In genomic region chr19:40803857-40804782, GRCh38 we compare ENCODE assay signal across 9 cellular contexts. TPM values are rescaled to one million over a fixed set of nuclear protein-coding genes. Genes with fewer than 3 reads are reported as not detected.
DNase-seq lines count a peak whose midpoint lies in the region; ATAC-seq and TF ChIP-seq lines count a peak whose summit lies in the region.
"Had no signal": no experiment of that assay in that cellular context is flagged by ENCODE, and none has a peak within 500 bp of the region (broad histone marks: within the 10 kb centered on the region; RNA-seq: fewer than 3 reads in every experiment).

No MANE protein-coding gene starts in this region.

- no peak overlapping the region for H2BK15ac ChIP-seq in H9 (ENCODE audit: low read depth, low read length)

- no peaks in the 10 kb centered on the region; a peak in 2 of 5 replicates for H3K9me3 Mint-ChIP-seq in H9

- no peak overlapping the region for H3K18ac ChIP-seq in H9 (ENCODE audit: insufficient read length, low read depth, low read length)

- H3K27ac ChIP-seq in H9 (ENCODE audit: insufficient read length, low read depth, low read length) (no peak overlapping the region), osteoblast (ENCODE audit: low read depth, low read length) (peak overlapping the region; percentile 41)
- peak overlapping the region; percentile 84 for H3K27ac ChIP-seq in effector memory CD4-positive, alpha-beta T cell (ENCODE audit: insufficient read depth, low read length, poor library complexity, severe bottlenecking)

- peak overlapping the region; percentile 26 for H3K4me3 ChIP-seq in effector memory CD4-positive, alpha-beta T cell (ENCODE audit: insufficient read depth, low read depth, low read length, poor library complexity, severe bottlenecking)
- no peak overlapping the region for H3K4me3 ChIP-seq in osteoblast (ENCODE audit: insufficient read depth, low read length)

- H4K20me1 ChIP-seq in H9 (ENCODE audit: control insufficient read depth, insufficient read depth, insufficient read length): peaks cover 4% of the 10 kb centered on the region
- peaks cover 93% of the 10 kb centered on the region for H4K20me1 ChIP-seq in osteoblast (ENCODE audit: insufficient read depth, low read length)

- DNase-seq in H9: peak; percentile 71
- DNase-seq in T-helper 9 cell: peak; percentile 48
- peak; percentile 52 to 66 (median 62) for DNase-seq in effector memory CD4-positive, alpha-beta T cell
- peak; percentile 53 for DNase-seq in osteoblast (ENCODE audit: insufficient read length, low spot score, missing footprints)
- no peak for DNase-seq in AG08395 (ENCODE audit: low spot score)
- no peak for DNase-seq in NCI-H1694 (lab: John Stamatoyannopoulos, UW)
- no peak for DNase-seq in NCI-H2171 (lab: John Stamatoyannopoulos, UW)

- no peak overlapping the region for H4K8ac ChIP-seq in H9 (replicated peaks; ENCODE audit: insufficient read length, low read depth, low read length)

- H2BK120ac ChIP-seq in H9 (ENCODE audit: low read depth, low read length, poor library complexity, severe bottlenecking): no peak overlapping the region

- no peak overlapping the region for H3K56ac ChIP-seq in H9 (ENCODE audit: insufficient read length, low read depth, low read length)

- H4K91ac ChIP-seq in H9 (ENCODE audit: insufficient read length, low read depth, low read length): no peak overlapping the region

- H3K23me2 ChIP-seq in H9 (ENCODE audit: insufficient read length, low read depth, low read length, poor library complexity, severe bottlenecking): peaks cover 5% of the 10 kb centered on the region

- no CpG with 5 or more reads among the region's 6 CpGs for WGBS in H9 (ENCODE audit: extremely low coverage, insufficient read length, low lambda C conversion rate)

- no peak for ATAC-seq in HG02588 (IDR thresholded peaks at IDR 0.05; ENCODE audit: unreplicated experiment)

- no peak overlapping the region for H2BK5ac ChIP-seq in H9 (ENCODE audit: insufficient read length, low read length)

- peaks cover 25% of the 10 kb centered on the region for H3K36me3 ChIP-seq in effector memory CD4-positive, alpha-beta T cell (ENCODE audit: control insufficient read depth, insufficient read depth, low read length)
- peaks cover 56% of the 10 kb centered on the region for H3K36me3 ChIP-seq in osteoblast (ENCODE audit: insufficient read depth, low read length)

- H3K27me3 Mint-ChIP-seq in H9 (ENCODE audit: low read depth): no peaks in the 10 kb centered on the region; the same call in none of the 2 replicates

- H3K9me3 ChIP-seq in H9 (ENCODE audit: control insufficient read depth, low read depth, low read length) (no peaks in the 10 kb centered on the region), osteoblast (ENCODE audit: low read depth, low read length) (no peaks in the 10 kb centered on the region)
- H3K9me3 ChIP-seq in effector memory CD4-positive, alpha-beta T cell (ENCODE audit: control insufficient read depth, low read length): no peaks in the 10 kb centered on the region

- H3K4me3 Mint-ChIP-seq in H9: peak overlapping the region; percentile 5 to 12

- H3K9ac ChIP-seq in H9 (ENCODE audit: extremely low read depth, insufficient read length, low read length): no peak overlapping the region

- no peak overlapping the region for H4K5ac ChIP-seq in H9 (ENCODE audit: insufficient read length, low read depth, low read length)

- no peak overlapping the region for H3K4me2 ChIP-seq in H9 (ENCODE audit: insufficient read depth, insufficient read length, low read length)
- H3K4me2 ChIP-seq in osteoblast (ENCODE audit: insufficient read depth, low read length): no peak overlapping the region

- no peak overlapping the region for H3K4ac ChIP-seq in H9 (ENCODE audit: low read depth, low read length)

- H3K79me2 ChIP-seq in H9 (ENCODE audit: insufficient read depth, low read length): peaks cover 22% of the 10 kb centered on the region; the same call in 1 of the 2 replicates
- H3K79me2 ChIP-seq in osteoblast (ENCODE audit: insufficient read depth, low read length): peaks cover 95% of the 10 kb centered on the region

- no peak overlapping the region for H2BK20ac ChIP-seq in H9 (ENCODE audit: low read depth, low read length, poor library complexity, severe bottlenecking)

- no peak overlapping the region for H3K23ac ChIP-seq in H9 (ENCODE audit: insufficient read length, low read depth, low read length)

- peaks cover 32 to 71% (median 58%) of the 10 kb centered on the region in 3 experiments; a peak in 6 of 7 replicates for H3K36me3 Mint-ChIP-seq in H9 (ENCODE audit: insufficient read depth in 1 of 3, low read depth in 3 of 3)

- no peaks in the 10 kb centered on the region for H3K27me3 ChIP-seq in H9 (ENCODE audit: insufficient read depth, low read length)
- H3K27me3 ChIP-seq in effector memory CD4-positive, alpha-beta T cell (replicated peaks; ENCODE audit: control insufficient read depth, insufficient read depth, low read length, poor library complexity, severe bottlenecking): no peaks in the 10 kb centered on the region
- no peaks in the 10 kb centered on the region for H3K27me3 ChIP-seq in osteoblast (ENCODE audit: insufficient read depth, low read length)

- H3T11ph ChIP-seq in H9 (ENCODE audit: low read length): no peak overlapping the region

- peaks cover 15% of the 10 kb centered on the region for H3K4me1 ChIP-seq in H9 (ENCODE audit: insufficient read depth, low read length)
- H3K4me1 ChIP-seq in effector memory CD4-positive, alpha-beta T cell (ENCODE audit: control insufficient read depth, insufficient read depth, low read length, poor library complexity, severe bottlenecking): peaks cover 89% of the 10 kb centered on the region
- peaks cover 47% of the 10 kb centered on the region for H3K4me1 ChIP-seq in osteoblast (ENCODE audit: insufficient read depth, low read length)

- peak overlapping the region; percentile 59 to 92 (median 74); a peak in 5 of 7 replicates for H3K27ac Mint-ChIP-seq in H9

- H2BK12ac ChIP-seq in H9 (ENCODE audit: insufficient read length, low read depth, low read length): no peak overlapping the region

- no peak overlapping the region for H2AFZ ChIP-seq in H9 (ENCODE audit: low read length)
- no peak overlapping the region for H2AFZ ChIP-seq in osteoblast (ENCODE audit: low read length)

- H3K4me1 Mint-ChIP-seq in H9: peaks cover 63 to 75% of the 10 kb centered on the region in 2 experiments

- H3K79me1 ChIP-seq in H9 (ENCODE audit: insufficient read depth, low read depth, low read length, poor library complexity, severe bottlenecking): peaks cover 8% of the 10 kb centered on the region

- TF ChIP-seq CTCF in H9 (conservative IDR thresholded peaks at IDR 0.05) (no peak), osteoblast (IDR thresholded peaks at IDR 0.05; ENCODE audit: extremely low read depth, low read depth, low read length) (no peak)

- no peak overlapping the region for H2AK5ac ChIP-seq in H9 (ENCODE audit: insufficient read length, low read length)

- no peak overlapping the region; the same call in 1 of the 2 replicates for H3K14ac ChIP-seq in H9 (ENCODE audit: insufficient read depth, low read length)

RNA-seq across cellular contexts. Expression of gene EGLN2, which starts 5.1 kb away (rescaled TPM):
- total RNA-seq in H9 (2021): 126 and 131 TPM in 2 replicates
- 69.8 and 75.1 TPM in 2 replicates for total RNA-seq in osteoblast

RNA-seq across cellular contexts. Expression of gene RAB4B, which starts 26.1 kb away (rescaled TPM):
- total RNA-seq in H9 (2021): 22.6 and 26.8 TPM in 2 replicates
- 8.0 and 13.8 TPM in 2 replicates for total RNA-seq in osteoblast

RNA-seq across cellular contexts. Expression of gene MIA, which starts 28.8 kb away (rescaled TPM):
- not detected in 2 replicates for total RNA-seq in H9 (2021)
- total RNA-seq in osteoblast: 0.72 TPM in 1 of 2 replicates, not detected in the other
- total RNA-seq: NCI-H460 had no signal

RNA-seq across cellular contexts. Expression of gene CYP2A6, which starts 46.1 kb away (rescaled TPM):
- total RNA-seq in H9 (2021) (0.28 TPM in 1 of 2 replicates, not detected in the other), osteoblast (not detected in 2 replicates)
- total RNA-seq: NCI-H460 had no signal

RNA-seq across cellular contexts. Expression of gene SNRPA, which starts 53.1 kb away (rescaled TPM):
- total RNA-seq in H9 (2021) (199 and 225 TPM in 2 replicates), osteoblast (20.6 and 32.1 TPM in 2 replicates)

Comparison
In these comparisons a context has a peak if more than half of its experiments do, and no peak if none do; other contexts are left out.
1. DNase-seq: peak in H9 (single experiment), T-helper 9 cell (single experiment), effector memory CD4-positive, alpha-beta T cell (3 of 3) and osteoblast (single experiment); none in AG08395 (single experiment), NCI-H1694 (single experiment) and NCI-H2171 (single experiment).